28 cellular contexts compared by ENCODE assay signal in the genomic region with DNA sequence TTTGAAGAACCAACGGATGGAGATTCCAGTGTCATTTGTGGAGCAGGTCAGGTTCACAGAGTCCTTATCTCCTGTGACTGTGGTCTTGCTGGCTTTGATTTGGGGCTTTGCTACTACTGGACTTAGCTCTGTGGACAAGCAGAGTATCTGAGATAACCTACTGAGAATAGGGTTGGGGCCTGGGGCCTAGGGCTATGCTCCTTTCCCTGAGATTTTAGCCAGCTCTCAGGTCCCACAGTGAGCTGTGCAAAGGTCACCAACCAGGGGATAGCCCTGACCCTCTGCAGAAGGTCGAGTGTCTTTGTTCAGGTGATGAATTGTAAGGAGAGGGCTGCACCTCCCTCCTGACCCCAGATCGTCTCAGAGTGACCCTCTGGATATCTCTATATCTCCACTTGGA. TPM values are rescaled to one million over a fixed set of nuclear protein-coding genes. Genes with fewer than 3 reads are reported as not detected.
"Had no signal": no experiment of that assay in that cellular context is flagged by ENCODE, and none has a peak within 500 bp of the region (broad histone marks: within the 10 kb centered on the region; RNA-seq: fewer than 3 reads in every experiment).

No MANE protein-coding gene starts in this region.

- DNase-seq: cerebellar nuclear complex; cortex of kidney; effector memory CD8-positive, alpha-beta T cell; erythroblast; hypothalamus; immature natural killer cell; islet precursor cell; kidney glomerular epithelial cell; left ventricle myocardium superior; lower lobe of right lung; natural killer cell; occipital lobe; sigmoid colon; stimulated activated CD4-positive, alpha-beta T cell treated with anti-CD3 and anti-CD28 coated beads, Interleukin-2, amount 100 ng/mL, for 24 hours; stimulated activated CD4-positive, alpha-beta T cell treated with anti-CD3 and anti-CD28 coated beads, Interleukin-4, amount 100 ng/mL, for 24 hours; stimulated activated naive CD8-positive, alpha-beta T cell treated with anti-CD3 and anti-CD28 coated beads, Interleukin-15, Interleukin-2, amounts not matched to agents 100 U/mL and 50 U/mL, for 24 hours; substantia nigra; testis; tibial artery; upper lobe of right lung; uterus had no signal

- H3K27ac ChIP-seq: lower lobe of right lung, neural progenitor cell, parathyroid adenoma, right atrium auricular region, sigmoid colon, testis, tibial artery, upper lobe of right lung, uterus had no signal

- H3K36me3 Mint-ChIP-seq: immature natural killer cell; natural killer cell; neural progenitor cell; stimulated activated effector memory CD8-positive, alpha-beta T cell treated with anti-CD3 and anti-CD28 coated beads, Interleukin-12 subunit alpha, Interleukin-12 subunit beta, amount 100 ng/mL, for 72 hours had no signal

- FAIRE-seq: endometrium, frontal cortex had no signal

- H3K4me1 Mint-ChIP-seq: immature natural killer cell; natural killer cell; stimulated activated effector memory CD8-positive, alpha-beta T cell treated with anti-CD3 and anti-CD28 coated beads, Interleukin-12 subunit alpha, Interleukin-12 subunit beta, amount 100 ng/mL, for 72 hours had no signal

- H2AFZ ChIP-seq: neural progenitor cell, parathyroid adenoma had no signal

- H3K9me3 Mint-ChIP-seq: effector memory CD8-positive, alpha-beta T cell; immature natural killer cell; natural killer cell; stimulated activated effector memory CD8-positive, alpha-beta T cell treated with anti-CD3 and anti-CD28 coated beads, Interleukin-12 subunit alpha, Interleukin-12 subunit beta, amount 100 ng/mL, for 72 hours had no signal

- H3K9me3 ChIP-seq: lower lobe of right lung, testis, tibial artery, upper lobe of right lung had no signal

- H3K9ac ChIP-seq: neural progenitor cell, parathyroid adenoma had no signal

- H3K4me2 ChIP-seq: neural progenitor cell had no signal

- H3K4me3 Mint-ChIP-seq: effector memory CD8-positive, alpha-beta T cell; immature natural killer cell; natural killer cell; neural progenitor cell; stimulated activated effector memory CD8-positive, alpha-beta T cell treated with anti-CD3 and anti-CD28 coated beads, Interleukin-12 subunit alpha, Interleukin-12 subunit beta, amount 100 ng/mL, for 72 hours had no signal

- H3K4me3 ChIP-seq: lower lobe of right lung, neural progenitor cell, right atrium auricular region, sigmoid colon, testis, tibial artery, upper lobe of right lung, uterus had no signal

- ATAC-seq: effector memory CD8-positive, alpha-beta T cell; left ventricle myocardium superior; lower lobe of right lung; natural killer cell; stimulated activated effector memory CD8-positive, alpha-beta T cell treated with anti-CD3 and anti-CD28 coated beads, Interleukin-12 subunit alpha, Interleukin-12 subunit beta, amount 100 ng/mL, for 72 hours; stimulated activated naive CD8-positive, alpha-beta T cell treated with anti-CD3 and anti-CD28 coated beads, Interleukin-15, Interleukin-2, amounts not matched to agents 100 U/mL and 50 U/mL, for 24 hours; upper lobe of right lung had no signal

- H3K36me3 ChIP-seq: neural progenitor cell, right atrium auricular region, sigmoid colon, upper lobe of right lung, uterus had no signal

- H3K27ac Mint-ChIP-seq: effector memory CD8-positive, alpha-beta T cell; immature natural killer cell; natural killer cell; neural progenitor cell; progenitor cell of endocrine pancreas; stimulated activated effector memory CD8-positive, alpha-beta T cell treated with anti-CD3 and anti-CD28 coated beads, Interleukin-12 subunit alpha, Interleukin-12 subunit beta, amount 100 ng/mL, for 72 hours had no signal

- H3K27me3 ChIP-seq: neural progenitor cell, right atrium auricular region, sigmoid colon, testis, tibial artery, upper lobe of right lung, uterus had no signal

- H3K4me1 ChIP-seq: lower lobe of right lung, neural progenitor cell, parathyroid adenoma, right atrium auricular region, sigmoid colon, testis, tibial artery, upper lobe of right lung, uterus had no signal

- H3K27me3 Mint-ChIP-seq: effector memory CD8-positive, alpha-beta T cell had no signal

RNA-seq across cellular contexts. Expression of a gene that starts 9.2 kb away (rescaled TPM):
- total RNA-seq: frontal cortex, occipital lobe had no signal
- polyA plus RNA-seq: immature natural killer cell had no signal
